Comparison of ENCODE assay signal across 9 cellular contexts in the genomic region with DNA sequence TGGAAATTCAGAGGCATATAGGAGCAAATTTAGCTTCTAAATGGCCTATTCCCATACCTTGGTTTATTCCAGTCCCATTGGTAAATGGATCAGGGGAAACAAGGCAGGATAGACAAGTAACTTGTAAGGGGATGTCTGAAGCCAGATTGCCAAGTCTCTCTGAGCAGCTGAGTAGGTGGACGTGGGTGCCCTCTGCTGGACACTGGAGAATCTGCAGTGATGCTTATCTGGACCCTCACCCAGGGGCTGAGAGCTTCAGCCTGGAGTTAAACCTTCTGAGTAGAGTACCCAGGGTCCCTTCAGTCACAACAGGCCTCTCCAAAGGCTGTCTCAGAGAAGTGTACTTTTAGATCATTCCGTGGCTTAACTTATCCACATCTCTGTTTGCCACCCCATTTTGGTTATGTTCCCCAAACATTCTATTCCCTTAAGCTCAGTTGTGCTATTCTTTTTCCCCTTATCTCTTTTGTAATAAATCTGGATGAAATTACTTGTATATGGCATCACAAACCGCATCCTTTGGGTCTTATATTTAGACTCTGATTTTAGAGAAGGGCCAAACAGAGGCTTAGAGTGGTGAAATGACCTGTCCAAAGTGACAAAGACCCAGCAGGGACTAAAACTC.
DNase-seq lines count a peak whose midpoint lies in the region; ATAC-seq and TF ChIP-seq lines count a peak whose summit lies in the region.
"Had no signal": no experiment of that assay in that cellular context is flagged by ENCODE, and none has a peak within 500 bp of the region (broad histone marks: within the 10 kb centered on the region; RNA-seq: fewer than 3 reads in every experiment).

No MANE protein-coding gene starts in this region.

- H3K27ac ChIP-seq in OCI-LY1 (ENCODE audit: low read depth, low read length, poor library complexity, severe bottlenecking) = no peak overlapping the region
- no peak overlapping the region for H3K27ac ChIP-seq in esophagus muscularis mucosa (replicated peaks in 1 of 4)

- no peaks in the 10 kb centered on the region for H3K36me3 ChIP-seq in BE2C
- H3K36me3 ChIP-seq in OCI-LY1 (ENCODE audit: insufficient read depth, low read length) = no peaks in the 10 kb centered on the region
- H3K36me3 ChIP-seq in esophagus muscularis mucosa = no peaks in the 10 kb centered on the region

- H3K9ac ChIP-seq in OCI-LY1 (ENCODE audit: low read length) = no peak overlapping the region

- H3K36me3 Mint-ChIP-seq in nephron progenitor cell (ENCODE audit: low read depth) = no peaks in the 10 kb centered on the region
- H3K36me3 Mint-ChIP-seq: IgD-negative memory B cell had no signal

- H3K27me3 ChIP-seq in BE2C (no peaks in the 10 kb centered on the region), OCI-LY1 (ENCODE audit: insufficient read depth, low read length) (no peaks in the 10 kb centered on the region), esophagus muscularis mucosa (no peaks in the 10 kb centered on the region)

- no peak for TF ChIP-seq EP300 in esophagus muscularis mucosa (IDR thresholded peaks at IDR 0.05)

- H3K4me1 ChIP-seq in BE2C = no peaks in the 10 kb centered on the region
- H3K4me1 ChIP-seq in OCI-LY1 (ENCODE audit: insufficient read depth, low read length, severe bottlenecking) = no peaks in the 10 kb centered on the region
- H3K4me1 ChIP-seq in esophagus muscularis mucosa = peaks cover 0 to 5% (median 4%) of the 10 kb centered on the region in 4 donors

- TF ChIP-seq CTCF in BE2C (IDR thresholded peaks at IDR 0.05; ENCODE audit: low read depth, low read length) (peak; percentile 95), OCI-LY1 (IDR thresholded peaks at IDR 0.05; ENCODE audit: low read length) (peak; percentile 78), esophagus muscularis mucosa (IDR thresholded peaks at IDR 0.05) (peak; percentile 67 to 91 (median 86)), nephron progenitor cell (IDR thresholded peaks at IDR 0.05) (peak; percentile 92)

- no peaks in the 10 kb centered on the region for H3F3A ChIP-seq in OCI-LY1 (ENCODE audit: insufficient read depth, low read length)

- peak; percentile 76 for ATAC-seq in HG03432 (IDR thresholded peaks at IDR 0.05; ENCODE audit: unreplicated experiment)

- H3K4me1 Mint-ChIP-seq in nephron progenitor cell = peaks cover 5% of the 10 kb centered on the region

- no peak for TF ChIP-seq POLR2A in esophagus muscularis mucosa (IDR thresholded peaks at IDR 0.05; ENCODE audit: low read depth)

- H3K9me3 ChIP-seq in BE2C = no peaks in the 10 kb centered on the region
- no peaks in the 10 kb centered on the region for H3K9me3 ChIP-seq in OCI-LY1 (ENCODE audit: low read length)
- no peaks in the 10 kb centered on the region for H3K9me3 ChIP-seq in esophagus muscularis mucosa

- WGBS in esophagus muscularis mucosa = 28% methylated on average over 3 of the region's 3 CpGs

- peaks cover 7% of the 10 kb centered on the region for H3K27me3 Mint-ChIP-seq in nephron progenitor cell (ENCODE audit: low read depth, poor library complexity)

- H3K4me3 Mint-ChIP-seq in nephron progenitor cell = no peak overlapping the region
- H3K4me3 Mint-ChIP-seq: IgD-negative memory B cell had no signal

- H3K27ac Mint-ChIP-seq in nephron progenitor cell = no peak overlapping the region
- H3K27ac Mint-ChIP-seq: IgD-negative memory B cell had no signal

- no peaks in the 10 kb centered on the region for H3K9me2 ChIP-seq in OCI-LY1 (ENCODE audit: low read depth, low read length)

- DNase-seq in BE2C (peak; percentile 65), GM19238 (ENCODE audit: insufficient read length, low spot score) (peak; percentile 42), activated T-cell treated with anti-CD3 and anti-CD28 coated beads for 1 hour (ENCODE audit: low read depth) (peak; percentile 53), esophagus muscularis mucosa (ENCODE audit: extremely low spot score) (no peak), nephron progenitor cell (peak; percentile 82), stromal cell of bone marrow (ENCODE audit: low read depth) (peak; percentile 25)

- no peak overlapping the region for H3K4me2 ChIP-seq in OCI-LY1 (ENCODE audit: low read length)

- H3K79me2 ChIP-seq in OCI-LY1 (ENCODE audit: insufficient read depth, low read length) = no peaks in the 10 kb centered on the region

- H2AFZ ChIP-seq in OCI-LY1 (ENCODE audit: low read length) = no peak overlapping the region

- H3K4me3 ChIP-seq in BE2C (ENCODE audit: low read depth, low read length) = no peak overlapping the region
- H3K4me3 ChIP-seq in OCI-LY1 (ENCODE audit: low read depth, low read length, poor library complexity, severe bottlenecking) = no peak overlapping the region
- no peak overlapping the region for H3K4me3 ChIP-seq in esophagus muscularis mucosa

- no peaks in the 10 kb centered on the region for H4K20me1 ChIP-seq in OCI-LY1 (ENCODE audit: insufficient read depth, low read length)

- intact Hi-C loops in esophagus muscularis mucosa (cut with DNase I) = loop anchor here (2.0 kb wide), 1 partner anchor 318 kb away; no protein-coding TSS in a partner anchor

- no peaks in the 10 kb centered on the region for H3K9me3 Mint-ChIP-seq in nephron progenitor cell
- H3K9me3 Mint-ChIP-seq: IgD-negative memory B cell had no signal
